28 cellular contexts compared by ENCODE assay signal in genomic region chr3:31189971-31190370, GRCh38.
"Had no signal": no experiment of that assay in that cellular context is flagged by ENCODE, and none has a peak within 500 bp of the region (broad histone marks: within the 10 kb centered on the region; RNA-seq: fewer than 3 reads in every experiment).

No MANE protein-coding gene starts in this region.

- H3K27ac Mint-ChIP-seq: stimulated activated effector memory CD8-positive, alpha-beta T cell treated with anti-CD3 and anti-CD28 coated beads, Interleukin-12 subunit alpha, Interleukin-12 subunit beta, amount 100 ng/mL, for 72 hours; stimulated activated memory B cell treated with anti-CD40 and anti-IgM and Interleukin-4, amounts not matched to agents 10 μg/mL and 1 μg/mL and 100 μg/mL, for 72 hours; stimulated activated naive B cell treated with anti-CD40 and anti-IgM and Interleukin-4, amounts not matched to agents 10 μg/mL and 1 μg/mL and 100 μg/mL, for 72 hours; stimulated activated naive CD8-positive, alpha-beta T cell treated with anti-CD3 and anti-CD28 coated beads, Interleukin-15, amount 100 ng/mL, for 72 hours; stimulated activated naive CD8-positive, alpha-beta T cell treated with anti-CD3 and anti-CD28 coated beads, Interleukin-15, Interleukin-2, amounts not matched to agents 100 ng/mL and 50 ng/mL, for 24 hours; type B pancreatic cell had no signal

- H3K9me3 Mint-ChIP-seq: stimulated activated memory B cell treated with anti-CD40 and anti-IgM and Interleukin-4, amounts not matched to agents 10 μg/mL and 1 μg/mL and 100 μg/mL, for 72 hours; stimulated activated naive B cell treated with anti-CD40 and anti-IgM and Interleukin-4, amounts not matched to agents 10 μg/mL and 1 μg/mL and 100 μg/mL, for 72 hours had no signal

- DNase-seq: stimulated activated CD4-positive, alpha-beta T cell treated with anti-CD3 and anti-CD28 coated beads, Interleukin-2, amount 100 ng/mL, for 48 hours; stimulated activated CD4-positive, alpha-beta T cell treated with anti-CD3 and anti-CD28 coated beads, Interleukin-4, amount 100 ng/mL, for 1 hour; stimulated activated CD4-positive, alpha-beta T cell treated with anti-CD3 and anti-CD28 coated beads, Interleukin-4, amount 100 ng/mL, for 24 hours; stimulated activated CD4-positive, alpha-beta T cell treated with anti-CD3 and anti-CD28 coated beads, Interleukin-4, amount 100 ng/mL, for 4 hours; stimulated activated CD8-positive, alpha-beta memory T cell treated with anti-CD3 and anti-CD28 coated beads, Interleukin-4, amount 100 ng/mL, for 48 hours; stimulated activated naive B cell treated with anti-CD40 and anti-IgM and Interleukin-4, amounts not matched to agents 10 μg/mL and 1 μg/mL and 100 μg/mL, for 72 hours; stimulated activated naive CD4-positive, alpha-beta T cell; stimulated activated naive CD4-positive, alpha-beta T cell treated with Interleukin-2 at 50 U/mL for 16 hours; stimulated activated naive CD8-positive, alpha-beta T cell treated with anti-CD3 and anti-CD28 coated beads, Interleukin-15, amount 100 ng/mL, for 72 hours; stimulated activated naive CD8-positive, alpha-beta T cell treated with anti-CD3 and anti-CD28 coated beads, Interleukin-15, Interleukin-2, amounts not matched to agents 100 U/mL and 50 U/mL, for 24 hours; stomach; substantia nigra; testis; thyroid gland; tibial artery; transverse colon; trophoblast cell; upper lobe of left lung; upper lobe of right lung; uterus had no signal

- H3K36me3 Mint-ChIP-seq: stimulated activated effector memory CD8-positive, alpha-beta T cell treated with anti-CD3 and anti-CD28 coated beads, Interleukin-12 subunit alpha, Interleukin-12 subunit beta, amount 100 ng/mL, for 72 hours; stimulated activated memory B cell treated with anti-CD40 and anti-IgM and Interleukin-4, amounts not matched to agents 10 μg/mL and 1 μg/mL and 100 μg/mL, for 72 hours; stimulated activated naive B cell treated with anti-CD40 and anti-IgM and Interleukin-4, amounts not matched to agents 10 μg/mL and 1 μg/mL and 100 μg/mL, for 72 hours; type B pancreatic cell had no signal

- H3K27me3 ChIP-seq: stomach, suprapubic skin, testis, thyroid gland, tibial artery, tibial nerve, transverse colon, upper lobe of left lung, upper lobe of right lung, uterus, vagina had no signal

- H3K4me1 Mint-ChIP-seq: stimulated activated memory B cell treated with anti-CD40 and anti-IgM and Interleukin-4, amounts not matched to agents 10 μg/mL and 1 μg/mL and 100 μg/mL, for 72 hours; stimulated activated naive B cell treated with anti-CD40 and anti-IgM and Interleukin-4, amounts not matched to agents 10 μg/mL and 1 μg/mL and 100 μg/mL, for 72 hours; stimulated activated naive CD8-positive, alpha-beta T cell treated with anti-CD3 and anti-CD28 coated beads, Interleukin-15, amount 100 ng/mL, for 72 hours had no signal

- H3K27me3 Mint-ChIP-seq: stimulated activated naive CD8-positive, alpha-beta T cell treated with anti-CD3 and anti-CD28 coated beads, Interleukin-15, amount 100 ng/mL, for 72 hours; stimulated activated naive CD8-positive, alpha-beta T cell treated with anti-CD3 and anti-CD28 coated beads, Interleukin-15, Interleukin-2, amounts not matched to agents 100 ng/mL and 50 ng/mL, for 24 hours; type B pancreatic cell had no signal

- H3K27ac ChIP-seq: stomach, suprapubic skin, testis, thoracic aorta, thyroid gland, tibial artery, tibial nerve, transverse colon, upper lobe of left lung, upper lobe of right lung, uterus, vagina had no signal

- H3K4me3 Mint-ChIP-seq: stimulated activated effector memory CD8-positive, alpha-beta T cell treated with anti-CD3 and anti-CD28 coated beads, Interleukin-12 subunit alpha, Interleukin-12 subunit beta, amount 100 ng/mL, for 72 hours; stimulated activated memory B cell treated with anti-CD40 and anti-IgM and Interleukin-4, amounts not matched to agents 10 μg/mL and 1 μg/mL and 100 μg/mL, for 72 hours; stimulated activated naive B cell treated with anti-CD40 and anti-IgM and Interleukin-4, amounts not matched to agents 10 μg/mL and 1 μg/mL and 100 μg/mL, for 72 hours; stimulated activated naive CD8-positive, alpha-beta T cell treated with anti-CD3 and anti-CD28 coated beads, Interleukin-15, amount 100 ng/mL, for 72 hours; stimulated activated naive CD8-positive, alpha-beta T cell treated with anti-CD3 and anti-CD28 coated beads, Interleukin-15, Interleukin-2, amounts not matched to agents 100 ng/mL and 50 ng/mL, for 24 hours; type B pancreatic cell had no signal

- H3K4me3 ChIP-seq: stomach, suprapubic skin, testis, thoracic aorta, thyroid gland, tibial artery, tibial nerve, transverse colon, upper lobe of left lung, upper lobe of right lung, uterus, vagina had no signal

- H3K36me3 ChIP-seq: stomach, suprapubic skin, thoracic aorta, thyroid gland, tibial artery, tibial nerve, transverse colon, upper lobe of left lung, upper lobe of right lung, uterus, vagina had no signal

- H3K4me1 ChIP-seq: stomach, suprapubic skin, testis, thyroid gland, upper lobe of left lung, upper lobe of right lung, uterus had no signal

- H3K9me3 ChIP-seq: stomach, suprapubic skin, testis, thoracic aorta, thyroid gland, tibial artery, tibial nerve, transverse colon, upper lobe of left lung, upper lobe of right lung, uterus, vagina had no signal
